ENCODE assay signal across 8 cellular contexts in the genomic region with DNA sequence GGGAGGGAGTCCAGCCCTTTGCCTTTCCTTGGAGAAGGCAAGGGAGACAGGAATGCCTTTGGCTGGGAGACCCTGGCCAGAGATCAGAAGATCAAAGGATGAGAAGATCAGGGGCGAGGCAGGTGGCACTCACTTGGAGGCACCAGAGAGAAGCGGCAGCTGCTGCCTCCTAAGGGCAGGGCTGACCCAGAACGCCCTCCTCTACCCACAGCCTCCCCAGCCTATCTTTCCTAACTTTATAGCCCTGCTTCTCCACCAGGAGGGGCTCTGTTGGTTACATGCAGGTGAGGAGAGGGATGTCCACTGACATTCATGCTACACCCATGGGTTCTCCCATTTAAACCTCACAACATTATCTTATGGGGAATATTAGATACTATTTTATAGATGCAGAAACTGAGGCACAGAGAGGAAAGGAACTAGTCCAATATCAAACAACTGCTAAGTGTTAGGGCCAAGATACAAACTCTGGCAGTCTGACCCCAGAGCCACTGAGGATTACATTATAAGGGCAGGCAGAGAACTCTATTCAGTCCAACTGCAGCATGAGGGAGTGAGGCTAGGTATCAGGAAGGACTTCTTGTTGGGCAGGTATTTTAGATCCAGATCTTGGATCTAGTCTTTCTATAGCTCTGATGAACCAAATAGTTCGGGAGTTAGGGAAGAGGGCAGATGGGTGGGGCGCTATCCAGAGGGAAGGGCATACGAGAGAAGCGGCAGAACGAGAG. TPM values are rescaled to one million over a fixed set of nuclear protein-coding genes. Genes with fewer than 3 reads are reported as not detected.
A peak's percentile ranks its signal among the peaks of the same experiment; 100 is the strongest.
DNase-seq lines count a peak whose midpoint lies in the region; ATAC-seq and TF ChIP-seq lines count a peak whose summit lies in the region.

No MANE protein-coding gene starts in this region.

- POLR2A ChIA-PET in activated CD4-positive, alpha-beta T cell treated with anti-CD3 and anti-CD28 coated beads for 36 hours (lab: Charles Lee): no interaction called here
- POLR2A ChIA-PET in OCI-LY7 (lab: Charles Lee): no interaction called here

- H3K9me3 ChIP-seq in OCI-LY7 (ENCODE audit: low read length): no peaks in the 10 kb centered on the region

- no peak overlapping the region for H3K4me2 ChIP-seq in OCI-LY7 (ENCODE audit: low read length)

- no peak overlapping the region for H3K4me3 ChIP-seq in OCI-LY7 (ENCODE audit: low read depth, low read length, poor library complexity, severe bottlenecking)

- peaks cover 66% of the 10 kb centered on the region for H3K27me3 ChIP-seq in foreskin keratinocyte

- peak overlapping the region; percentile 28 for H3K4me3 Mint-ChIP-seq in activated CD4-positive, alpha-beta T cell treated with anti-CD3 and anti-CD28 coated beads for 36 hours
- peak overlapping the region; percentile 44 to 50 for H3K4me3 Mint-ChIP-seq in stimulated activated naive B cell treated with anti-CD40 and anti-IgM and Interleukin-4, amounts not matched to agents 10 μg/mL and 1 μg/mL and 100 μg/mL, for 72 hours

- ATAC-seq in activated CD4-positive, alpha-beta T cell treated with anti-CD3 and anti-CD28 coated beads for 36 hours: peak; percentile 78
- ATAC-seq in foreskin keratinocyte: peak; percentile 48
- peak in 1 of 2 donors; percentile 29 for ATAC-seq in stimulated activated naive B cell treated with anti-CD40 and anti-IgM and Interleukin-4, amounts not matched to agents 10 μg/mL and 1 μg/mL and 100 μg/mL, for 72 hours (replicated peaks)
- no peak for ATAC-seq in HG02763 (IDR thresholded peaks at IDR 0.05; ENCODE audit: unreplicated experiment)
- ATAC-seq in HG03159 (IDR thresholded peaks at IDR 0.05; ENCODE audit: unreplicated experiment): no peak

- H3K9me2 ChIP-seq in OCI-LY7 (ENCODE audit: insufficient read depth, low read length): no peaks in the 10 kb centered on the region

- intact Hi-C loops in activated CD4-positive, alpha-beta T cell treated with anti-CD3 and anti-CD28 coated beads for 36 hours (cut with DNase I, micrococcal nuclease): no loop called here
- intact Hi-C loops in OCI-LY7 (cut with micrococcal nuclease; ENCODE audit: unreplicated experiment): no loop called here

- no peak overlapping the region for H2AFZ ChIP-seq in OCI-LY7 (ENCODE audit: low read length)

- H3K4me1 ChIP-seq in OCI-LY7 (ENCODE audit: insufficient read depth, low read length, poor library complexity, severe bottlenecking) (no peaks in the 10 kb centered on the region), foreskin keratinocyte (no peaks in the 10 kb centered on the region)

- H3K79me2 ChIP-seq in OCI-LY7 (ENCODE audit: insufficient read depth, low read depth, low read length): no peaks in the 10 kb centered on the region

- H3K27ac Mint-ChIP-seq in activated CD4-positive, alpha-beta T cell treated with anti-CD3 and anti-CD28 coated beads for 36 hours: no peak overlapping the region
- no peak overlapping the region for H3K27ac Mint-ChIP-seq in stimulated activated naive B cell treated with anti-CD40 and anti-IgM and Interleukin-4, amounts not matched to agents 10 μg/mL and 1 μg/mL and 100 μg/mL, for 72 hours

- H3K36me3 Mint-ChIP-seq in activated CD4-positive, alpha-beta T cell treated with anti-CD3 and anti-CD28 coated beads for 36 hours (ENCODE audit: low read depth): no peaks in the 10 kb centered on the region
- H3K36me3 Mint-ChIP-seq in stimulated activated naive B cell treated with anti-CD40 and anti-IgM and Interleukin-4, amounts not matched to agents 10 μg/mL and 1 μg/mL and 100 μg/mL, for 72 hours: no peaks in the 10 kb centered on the region

- H3K27me3 Mint-ChIP-seq in activated CD4-positive, alpha-beta T cell treated with anti-CD3 and anti-CD28 coated beads for 36 hours: peaks cover 49% of the 10 kb centered on the region
- H3K27me3 Mint-ChIP-seq in stimulated activated naive B cell treated with anti-CD40 and anti-IgM and Interleukin-4, amounts not matched to agents 10 μg/mL and 1 μg/mL and 100 μg/mL, for 72 hours: peaks cover 62 to 83% of the 10 kb centered on the region in 2 donors

- CTCF ChIA-PET in activated CD4-positive, alpha-beta T cell treated with anti-CD3 and anti-CD28 coated beads for 36 hours (lab: Charles Lee): interaction anchor here (0.9 to 2.5 kb wide), 3 partner anchors 20 to 116 kb away, joined by 3 to 18 read pairs (median 3); a partner anchor contains a TSS
- CTCF ChIA-PET in OCI-LY7 (lab: Charles Lee; ENCODE audit: unreplicated experiment): interaction anchor here (0.6 kb wide), 1 partner anchor 28 kb away, joined by 3 read pairs; no protein-coding TSS in a partner anchor

- peaks cover 5% of the 10 kb centered on the region for H3K4me1 Mint-ChIP-seq in activated CD4-positive, alpha-beta T cell treated with anti-CD3 and anti-CD28 coated beads for 36 hours
- peaks cover 6 to 9% of the 10 kb centered on the region in 2 donors for H3K4me1 Mint-ChIP-seq in stimulated activated naive B cell treated with anti-CD40 and anti-IgM and Interleukin-4, amounts not matched to agents 10 μg/mL and 1 μg/mL and 100 μg/mL, for 72 hours

- DNase-seq in activated CD4-positive, alpha-beta T cell treated with anti-CD3 and anti-CD28 coated beads for 36 hours: no peak
- DNase-seq in activated CD4-positive, alpha-beta T cell treated with anti-CD3 and anti-CD28 coated beads, Interleukin-2, amount 50 U/mL, for 1 hour: no peak
- no peak for DNase-seq in OCI-LY7 (ENCODE audit: low spot score)
- DNase-seq in foreskin keratinocyte: peak in 1 of 2 donors; percentile 49
- no peak for DNase-seq in stimulated activated naive B cell treated with anti-CD40 and anti-IgM and Interleukin-4, amounts not matched to agents 10 μg/mL and 1 μg/mL and 100 μg/mL, for 72 hours
- no peak for DNase-seq in activated effector memory CD4-positive, alpha-beta T cell treated with anti-CD3 and anti-CD28 coated beads, Interleukin-2, amount 50 U/mL, for 16 hours

- BruUV-seq in OCI-LY7 (replicated peaks; lab: Mats Ljungman, UMichigan): no TSS peak

- H3K27ac ChIP-seq in OCI-LY7 (ENCODE audit: low read depth, low read length, poor library complexity, severe bottlenecking): no peak overlapping the region
- no peak overlapping the region for H3K27ac ChIP-seq in foreskin keratinocyte

- TF ChIP-seq CTCF in OCI-LY7 (conservative IDR thresholded peaks at IDR 0.05; ENCODE audit: low read length): peak; percentile 54
- TF ChIP-seq CTCF in foreskin keratinocyte (conservative IDR thresholded peaks at IDR 0.05): peak; percentile 71

- no peaks in the 10 kb centered on the region for H3K9me3 Mint-ChIP-seq in activated CD4-positive, alpha-beta T cell treated with anti-CD3 and anti-CD28 coated beads for 36 hours (ENCODE audit: low read depth)
- H3K9me3 Mint-ChIP-seq in stimulated activated naive B cell treated with anti-CD40 and anti-IgM and Interleukin-4, amounts not matched to agents 10 μg/mL and 1 μg/mL and 100 μg/mL, for 72 hours: no peaks in the 10 kb centered on the region

- H4K20me1 ChIP-seq in OCI-LY7 (ENCODE audit: insufficient read depth, low read length): no peaks in the 10 kb centered on the region

- H3K36me3 ChIP-seq in OCI-LY7 (ENCODE audit: insufficient read depth, low read length): no peaks in the 10 kb centered on the region

RNA-seq across cellular contexts. Expression of a gene that starts 19.9 kb away (rescaled TPM):
- total RNA-seq in activated CD4-positive, alpha-beta T cell treated with anti-CD3 and anti-CD28 coated beads for 36 hours: under 1 TPM; 0.09 to 0.14 TPM
- total RNA-seq in OCI-LY7 (2014; rRNA removed; shearing (Covaris generic)): not detected in 2 replicates
- total RNA-seq in OCI-LY7 (2022) (not detected in 2 replicates), foreskin keratinocyte (0.21 and 0.78 TPM in 2 replicates)
- 0.31 and 0.39 TPM in 2 replicates for polyA plus RNA-seq in foreskin keratinocyte

RNA-seq across cellular contexts. Expression of a gene that starts 53.1 kb away (rescaled TPM):
- total RNA-seq in activated CD4-positive, alpha-beta T cell treated with anti-CD3 and anti-CD28 coated beads for 36 hours: 100 to 1,000 TPM; 188 to 221 TPM
- 54.2 and 67.5 TPM in 2 replicates for total RNA-seq in OCI-LY7 (2014; rRNA removed; shearing (Covaris generic))
- 79.1 and 83.1 TPM in 2 replicates for total RNA-seq in OCI-LY7 (2022)
- total RNA-seq in foreskin keratinocyte: not detected in 2 replicates
- not detected in 2 replicates for polyA plus RNA-seq in foreskin keratinocyte

Comparison
In these comparisons a context has a peak if more than half of its experiments do, and no peak if none do; other contexts are left out.
1. ATAC-seq: peak in activated CD4-positive, alpha-beta T cell treated with anti-CD3 and anti-CD28 coated beads for 36 hours (single experiment) and foreskin keratinocyte (single experiment); none in HG02763 (single experiment) and HG03159 (single experiment).
2. RNA of a gene that starts 53.1 kb away (total RNA-seq): 188 to 221 TPM in activated CD4-positive, alpha-beta T cell treated with anti-CD3 and anti-CD28 coated beads for 36 hours and 54.2 to 83.1 TPM in OCI-LY7; not detected in foreskin keratinocyte; every median in the first group is over 10 times any median in the second.